In genomic region chr2:96806468-96807126, GRCh38 we compare ENCODE assay signal across 10 cellular contexts. TPM values are rescaled to one million over a fixed set of nuclear protein-coding genes. Genes with fewer than 3 reads are reported as not detected.
A peak's percentile ranks its signal among the peaks of the same experiment; 100 is the strongest.
DNase-seq lines count a peak whose midpoint lies in the region; ATAC-seq, FAIRE-seq and TF ChIP-seq lines count a peak whose summit lies in the region.
"Had no signal": no experiment of that assay in that cellular context is flagged by ENCODE, and none has a peak within 500 bp of the region (broad histone marks: within the 10 kb centered on the region; RNA-seq: fewer than 3 reads in every experiment).

No MANE protein-coding gene starts in this region.

- intact Hi-C loops in kidney (cut with DNase I): no loop called here

- no peak for FAIRE-seq in kidney (lab: Jason Lieb, UNC)

- no peak overlapping the region for H3K9ac ChIP-seq in kidney (ENCODE audit: low read length in 2 of 2)

- no peaks in the 10 kb centered on the region for H3K4me1 Mint-ChIP-seq in osteocyte (ENCODE audit: unreplicated experiment)

- H3K36me3 Mint-ChIP-seq in osteocyte (ENCODE audit: unreplicated experiment): no peaks in the 10 kb centered on the region

- no peak overlapping the region for H3K4me3 Mint-ChIP-seq in osteocyte (ENCODE audit: unreplicated experiment)
- H3K4me3 Mint-ChIP-seq: type B pancreatic cell had no signal

- ATAC-seq in GM21737 (IDR thresholded peaks at IDR 0.05; ENCODE audit: unreplicated experiment): peak; percentile 41
- ATAC-seq: heart right ventricle had no signal

- no peak overlapping the region for H3K27ac ChIP-seq in kidney (ENCODE audit: low read depth in 2 of 2, low read length in 2 of 2)

- H3K36me3 ChIP-seq in kidney (ENCODE audit: control insufficient read depth in 1 of 2, insufficient read depth in 2 of 2, low read length in 2 of 2): peaks cover 3 to 5% of the 10 kb centered on the region in 2 donors

- no peak overlapping the region for H3K27ac Mint-ChIP-seq in osteocyte (ENCODE audit: unreplicated experiment)
- H3K27ac Mint-ChIP-seq: type B pancreatic cell had no signal

- H3K4me1 ChIP-seq in kidney (ENCODE audit: control insufficient read depth in 1 of 2, insufficient read depth in 1 of 2, low read depth in 1 of 2, low read length in 2 of 2): no peaks in the 10 kb centered on the region

- peak overlapping the region in 1 of 2 donors; percentile 16 for H3K4me3 ChIP-seq in kidney (ENCODE audit: low read length in 2 of 2)
- H3K4me3 ChIP-seq: heart right ventricle had no signal

- DNase-seq in COLO829 (ENCODE audit: low spot score): peak; percentile 75
- peak; percentile 41 for DNase-seq in activated CD4-positive, alpha-beta T cell treated with anti-CD3 and anti-CD28 coated beads, Interleukin-2, amount 50 U/mL, for 1 hour
- peak; percentile 53 for DNase-seq in kidney
- DNase-seq in NCI-H146 treated with DMSO at 0.1 percent for 48 hours (lab: John Stamatoyannopoulos, UW; ENCODE audit: unreplicated experiment): no peak
- no peak for DNase-seq in GM03348 (ENCODE audit: low spot score)
- no peak for DNase-seq in NCI-H2196 (lab: John Stamatoyannopoulos, UW; ENCODE audit: unreplicated experiment)
- no peak for DNase-seq in osteocyte (ENCODE audit: extremely low spot score, unreplicated experiment)
- DNase-seq: heart right ventricle had no signal

- no peaks in the 10 kb centered on the region for H3K9me3 ChIP-seq in kidney (ENCODE audit: control insufficient read depth in 1 of 2, low read length in 2 of 2)
- H3K9me3 ChIP-seq: heart right ventricle had no signal

- no peaks in the 10 kb centered on the region for H3K9me3 Mint-ChIP-seq in osteocyte (ENCODE audit: unreplicated experiment)
- H3K9me3 Mint-ChIP-seq: type B pancreatic cell had no signal

- H3K27me3 Mint-ChIP-seq in osteocyte (ENCODE audit: unreplicated experiment): no peaks in the 10 kb centered on the region
- H3K27me3 Mint-ChIP-seq: type B pancreatic cell had no signal

- no peak for TF ChIP-seq CTCF in kidney (IDR thresholded peaks at IDR 0.05; ENCODE audit: borderline replicate concordance, extremely low read depth, insufficient read depth)
- TF ChIP-seq CTCF in osteocyte (IDR thresholded peaks at IDR 0.05): no peak

RNA-seq across cellular contexts. Expression of gene CNNM3, which starts 9.5 kb away (rescaled TPM):
- total RNA-seq in kidney: 26.1 TPM
- polyA plus RNA-seq in kidney (ENCODE audit: insufficient read depth, low read depth, low replicate concordance): 6.9 TPM
- 20.9 and 22.4 TPM in 2 replicates for total RNA-seq in osteocyte

RNA-seq across cellular contexts. Expression of gene ANKRD23, which starts 37.2 kb away (rescaled TPM):
- total RNA-seq in kidney: 4.0 TPM
- polyA plus RNA-seq in kidney (ENCODE audit: insufficient read depth, low read depth, low replicate concordance): 1.6 TPM
- total RNA-seq in osteocyte: 4.4 and 5.7 TPM in 2 replicates

RNA-seq across cellular contexts. Expression of gene CNNM4, which starts 45.9 kb away (rescaled TPM):
- total RNA-seq in kidney (14.5 TPM), osteocyte (7.6 and 8.0 TPM in 2 replicates)
- 3.7 TPM for polyA plus RNA-seq in kidney (ENCODE audit: insufficient read depth, low read depth, low replicate concordance)

RNA-seq across cellular contexts. Expression of gene ANKRD39, which starts 51.2 kb away (rescaled TPM):
- total RNA-seq in kidney: 10.8 TPM
- 19.2 TPM for polyA plus RNA-seq in kidney (ENCODE audit: insufficient read depth, low read depth, low replicate concordance)
- total RNA-seq in osteocyte: 10.5 and 12.4 TPM in 2 replicates

Comparison
In these comparisons a context has a peak if more than half of its experiments do, and no peak if none do; other contexts are left out.
1. DNase-seq: peak in COLO829 (single experiment), activated CD4-positive, alpha-beta T cell treated with anti-CD3 and anti-CD28 coated beads, Interleukin-2, amount 50 U/mL, for 1 hour (single experiment) and kidney (single experiment); none in NCI-H146 treated with DMSO at 0.1 percent for 48 hours (single experiment), GM03348 (single experiment), NCI-H2196 (single experiment) and osteocyte (single experiment).